18 cellular contexts compared by ENCODE assay signal in genomic region chr9:89766981-89767380, GRCh38.
DNase-seq lines count a peak whose midpoint lies in the region; ATAC-seq and TF ChIP-seq lines count a peak whose summit lies in the region.
"Had no signal": no experiment of that assay in that cellular context is flagged by ENCODE, and none has a peak within 500 bp of the region (broad histone marks: within the 10 kb centered on the region; RNA-seq: fewer than 3 reads in every experiment).

No MANE protein-coding gene starts in this region.

- no peak for ATAC-seq in GM21528 (IDR thresholded peaks at IDR 0.05; ENCODE audit: low FRiP score, unreplicated experiment)
- ATAC-seq: A549, HCT116 had no signal

- H3K27me3 Mint-ChIP-seq in nephron progenitor cell (ENCODE audit: low read depth, poor library complexity) = peaks cover 17% of the 10 kb centered on the region
- H3K27me3 Mint-ChIP-seq: CD4-positive, alpha-beta memory T cell had no signal

- DNase-seq in DMS53 (lab: John Stamatoyannopoulos, UW) = peak; percentile 4
- no peak for DNase-seq in DMS53 treated with DMSO at 0.1 percent for 48 hours (lab: John Stamatoyannopoulos, UW; ENCODE audit: unreplicated experiment)
- DNase-seq in fibroblast of villous mesenchyme (ENCODE audit: low read depth) = peak; percentile 35
- DNase-seq in trophoblast cell = peak; percentile 65 to 92
- no peak for DNase-seq in nephron progenitor cell
- no peak for DNase-seq in SKM-1 treated with dmso at 0.1 percent for 144 hours (lab: John Stamatoyannopoulos, UW; ENCODE audit: unreplicated experiment)
- DNase-seq: Calu3; CD4-positive, alpha-beta memory T cell; GOT3; H7; HFFc6 had no signal

- H4K91ac ChIP-seq in trophoblast cell (ENCODE audit: low read depth, low read length) = no peak overlapping the region

- no peak overlapping the region for H3K18ac ChIP-seq in trophoblast cell (ENCODE audit: low read length)

- H4K12ac ChIP-seq in trophoblast cell (ENCODE audit: low read depth, low read length) = no peak overlapping the region

- no peaks in the 10 kb centered on the region for H3K27me3 ChIP-seq in trophoblast cell (ENCODE audit: insufficient read depth, low read length)
- H3K27me3 ChIP-seq: BLaER1 had no signal

- no peak overlapping the region for H3K9ac ChIP-seq in trophoblast cell (ENCODE audit: low read length)
- H3K9ac ChIP-seq: BLaER1 had no signal

- no peak overlapping the region for H3K4me3 ChIP-seq in fibroblast of villous mesenchyme (ENCODE audit: low read depth, low read length)
- H3K4me3 ChIP-seq in trophoblast cell (ENCODE audit: low read depth, low read length) = no peak overlapping the region
- H3K4me3 ChIP-seq: A549, BLaER1 had no signal

- H2BK5ac ChIP-seq in trophoblast cell (ENCODE audit: low read depth, low read length, poor library complexity) = no peak overlapping the region

- H4K8ac ChIP-seq in trophoblast cell (ENCODE audit: low read depth, low read length) = no peak overlapping the region

- no peak overlapping the region for H2BK12ac ChIP-seq in trophoblast cell (ENCODE audit: low read length)

- H3K36me3 ChIP-seq in trophoblast cell (ENCODE audit: control insufficient read depth in 1 of 2, insufficient read depth in 2 of 2, low read length in 2 of 2) = no peaks in the 10 kb centered on the region
- H3K36me3 ChIP-seq: BLaER1 had no signal

- no peaks in the 10 kb centered on the region for H3K4me1 Mint-ChIP-seq in nephron progenitor cell
- H3K4me1 Mint-ChIP-seq: CD4-positive, alpha-beta memory T cell had no signal

- no peak overlapping the region for H2AFZ ChIP-seq in trophoblast cell (ENCODE audit: insufficient read depth, low read length, poor library complexity)

- H3K4me1 ChIP-seq in trophoblast cell (ENCODE audit: control insufficient read depth in 1 of 2, insufficient read depth in 2 of 2, low read length in 2 of 2) = peaks cover 0 to 4% of the 10 kb centered on the region in 2 experiments
- H3K4me1 ChIP-seq: A549 had no signal

- no peak overlapping the region for H3K27ac Mint-ChIP-seq in nephron progenitor cell
- H3K27ac Mint-ChIP-seq: CD14-positive monocyte; CD4-positive, alpha-beta memory T cell; HFFc6 had no signal

- no peak overlapping the region for H2AK5ac ChIP-seq in trophoblast cell (ENCODE audit: low read length)

- peaks cover 23% of the 10 kb centered on the region for H3K79me1 ChIP-seq in trophoblast cell (ENCODE audit: low read length)

- H3K9me3 Mint-ChIP-seq in nephron progenitor cell = peaks cover 3% of the 10 kb centered on the region

- TF ChIP-seq CTCF in fibroblast of villous mesenchyme (IDR thresholded peaks at IDR 0.05; ENCODE audit: insufficient read depth, low read depth, low read length) (no peak), nephron progenitor cell (IDR thresholded peaks at IDR 0.05) (no peak)

- no peaks in the 10 kb centered on the region for H3K9me3 ChIP-seq in trophoblast cell (ENCODE audit: insufficient read depth, low read depth, low read length)
- H3K9me3 ChIP-seq: A549 had no signal

- no peaks in the 10 kb centered on the region for H3K79me2 ChIP-seq in trophoblast cell (ENCODE audit: control insufficient read depth, insufficient read depth, low read length, poor library complexity)

- H3K14ac ChIP-seq in trophoblast cell (ENCODE audit: low read length) = no peak overlapping the region

- H3K23ac ChIP-seq in trophoblast cell (ENCODE audit: low read length) = no peak overlapping the region

- no peak overlapping the region for H2BK120ac ChIP-seq in trophoblast cell (ENCODE audit: insufficient read depth, low read length, poor library complexity)

- no peak overlapping the region for H3K4ac ChIP-seq in trophoblast cell (ENCODE audit: low read depth, low read length)

- H3K4me2 ChIP-seq in trophoblast cell (ENCODE audit: low read length) = no peak overlapping the region
- H3K4me2 ChIP-seq: A549, BLaER1 had no signal

- H3K36me3 Mint-ChIP-seq in nephron progenitor cell (ENCODE audit: low read depth) = no peaks in the 10 kb centered on the region
- H3K36me3 Mint-ChIP-seq: CD14-positive monocyte; CD4-positive, alpha-beta memory T cell had no signal

- H3K27ac ChIP-seq in trophoblast cell (ENCODE audit: low read depth, low read length) = peak overlapping the region; percentile 75
- H3K27ac ChIP-seq: 22Rv1, A549, BLaER1, HL-60 had no signal

- no peak overlapping the region for H3K4me3 Mint-ChIP-seq in nephron progenitor cell
- H3K4me3 Mint-ChIP-seq: CD14-positive monocyte; CD4-positive, alpha-beta memory T cell; HFFc6 had no signal

Comparison
In these comparisons a context has a peak if more than half of its experiments do, and no peak if none do; other contexts are left out.
1. DNase-seq: peak in DMS53 (single experiment), fibroblast of villous mesenchyme (single experiment) and trophoblast cell (2 of 2); none in DMS53 treated with DMSO at 0.1 percent for 48 hours (single experiment), nephron progenitor cell (single experiment) and SKM-1 treated with dmso at 0.1 percent for 144 hours (single experiment).